ENCODE assay signal across 7 cellular contexts in genomic region chr4:16205298-16206164, GRCh38.
DNase-seq lines count a peak whose midpoint lies in the region; ATAC-seq and TF ChIP-seq lines count a peak whose summit lies in the region.

No MANE protein-coding gene starts in this region.

- H3K27ac ChIP-seq in RWPE1, result no peak overlapping the region

- DNase-seq in GM10266 (ENCODE audit: extremely low spot score) (peak; percentile 33), RWPE1 (ENCODE audit: low spot score) (no peak), fibroblast of mammary gland (ENCODE audit: low read depth) (no peak), retinal pigment epithelial cell (ENCODE audit: low read depth) (no peak)
- DNase-seq in activated naive CD4-positive, alpha-beta T cell treated with anti-CD3 and anti-CD28 coated beads, Interleukin-2, amount 50 U/mL, for 16 hours, result no peak

- POLR2A ChIA-PET in RWPE1 (lab: Yijun Ruan, JAX; ENCODE audit: low non-redundant PET), result no interaction called here

- H3K4me3 ChIP-seq in fibroblast of mammary gland (ENCODE audit: control insufficient read depth, low read depth, low read length) (no peak overlapping the region), retinal pigment epithelial cell (ENCODE audit: low read length) (no peak overlapping the region)

- CTCF ChIA-PET in RWPE1 (lab: Yijun Ruan, JAX), result interaction anchor here (0.5 to 0.9 kb wide), 4 partner anchors 9 to 950 kb away, joined by 3 to 6 read pairs (median 4); no protein-coding TSS in a partner anchor

- TF ChIP-seq CTCF in GM10266 (IDR thresholded peaks at IDR 0.05; ENCODE audit: control insufficient read depth, insufficient read depth, low read depth, missing control alignments) (peak; percentile 58), RWPE1 (conservative IDR thresholded peaks at IDR 0.05; ENCODE audit: low read depth) (peak; percentile 57), fibroblast of mammary gland (conservative IDR thresholded peaks at IDR 0.05; ENCODE audit: control insufficient read depth, insufficient read depth, low read depth, low read length) (peak; percentile 65), retinal pigment epithelial cell (conservative IDR thresholded peaks at IDR 0.05; ENCODE audit: low read depth, low read length) (peak; percentile 76)

- peak; percentile 87 for ATAC-seq in GM21390 (IDR thresholded peaks at IDR 0.05; ENCODE audit: unreplicated experiment)
- ATAC-seq in HG03521 (IDR thresholded peaks at IDR 0.05; ENCODE audit: unreplicated experiment), result peak; percentile 82
